ENCODE assay signal across 11 cellular contexts in genomic region chr17:27206447-27206846, GRCh38.
DNase-seq lines count a peak whose midpoint lies in the region; ATAC-seq, FAIRE-seq and TF ChIP-seq lines count a peak whose summit lies in the region.
"Had no signal": no experiment of that assay in that cellular context is flagged by ENCODE, and none has a peak within 500 bp of the region (broad histone marks: within the 10 kb centered on the region; RNA-seq: fewer than 3 reads in every experiment).

No MANE protein-coding gene starts in this region.

- peaks cover 2% of the 10 kb centered on the region for H3K27me3 Mint-ChIP-seq in activated T-cell treated with anti-CD3 and anti-CD28 coated beads, Interleukin-2, amount 50 U/mL, for 24 hours
- H3K27me3 Mint-ChIP-seq: CD4-positive, alpha-beta memory T cell had no signal

- H3K36me3 ChIP-seq in K562 (ENCODE audit: control insufficient read depth, insufficient read depth, low read length): no peaks in the 10 kb centered on the region

- POLR2A ChIA-PET in K562 (lab: Yijun Ruan, JAX): interaction anchor here (0.5 to 0.8 kb wide), 3 partner anchors 46 to 135 kb away, joined by 3 to 4 read pairs (median 3); no protein-coding TSS in a partner anchor

- no peaks in the 10 kb centered on the region for H3K4me1 ChIP-seq in K562 (replicated peaks in 1 of 2; ENCODE audit: control insufficient read depth in 2 of 2, insufficient read depth in 2 of 2, low read length in 2 of 2)

- H3K4me1 Mint-ChIP-seq in activated T-cell treated with anti-CD3 and anti-CD28 coated beads, Interleukin-2, amount 50 U/mL, for 24 hours (ENCODE audit: low read depth): peaks cover 6% of the 10 kb centered on the region
- peaks cover 8% of the 10 kb centered on the region for H3K4me1 Mint-ChIP-seq in stimulated activated effector memory CD8-positive, alpha-beta T cell treated with anti-CD3 and anti-CD28 coated beads, Interleukin-12 subunit alpha, Interleukin-12 subunit beta, amount 100 ng/mL, for 72 hours

- CTCF ChIA-PET in K562 (lab: Yijun Ruan, JAX; ENCODE audit: low intra/inter-chr PET ratio): no interaction called here

- no peaks in the 10 kb centered on the region for H3K79me2 ChIP-seq in K562 (ENCODE audit: control insufficient read depth, insufficient read depth, low read length)

- no peaks in the 10 kb centered on the region for H3K27me3 ChIP-seq in K562 (ENCODE audit: control insufficient read depth in 2 of 2, insufficient read depth in 2 of 2, low read length in 2 of 2)

- peak; percentile 15 for FAIRE-seq in K562 (lab: Jason Lieb, UNC)

- intact Hi-C loops in K562 (cut with micrococcal nuclease): no loop called here

- no peaks in the 10 kb centered on the region for H3K9me3 Mint-ChIP-seq in activated T-cell treated with anti-CD3 and anti-CD28 coated beads, Interleukin-2, amount 50 U/mL, for 24 hours
- no peaks in the 10 kb centered on the region for H3K9me3 Mint-ChIP-seq in stimulated activated effector memory CD8-positive, alpha-beta T cell treated with anti-CD3 and anti-CD28 coated beads, Interleukin-12 subunit alpha, Interleukin-12 subunit beta, amount 100 ng/mL, for 72 hours
- H3K9me3 Mint-ChIP-seq: activated T-helper 2 cell treated with anti-CD3 and anti-CD28 coated beads, Interferon-gamma antibody, Interleukin-2, Interleukin-4, amounts not matched to agents 10 μg/mL and 5 μg/mL and 100 μg/mL, durations not matched to agents 14 hours and 24 hours and 36 hours had no signal

- peak; percentile 25 to 57 (median 53); a peak in 5 of 6 replicates for TF ChIP-seq CTCF in K562 (IDR thresholded peaks at IDR 0.05 in 2 of 3, conservative IDR thresholded peaks at IDR 0.05 in 1 of 3; ENCODE audit: insufficient read depth in 2 of 3, low read depth in 1 of 3, low read length in 3 of 3)

- no peaks in the 10 kb centered on the region for H3K9me1 ChIP-seq in K562 (ENCODE audit: control insufficient read depth, insufficient read depth, low read length)

- H3K4me3 Mint-ChIP-seq in activated T-cell treated with anti-CD3 and anti-CD28 coated beads, Interleukin-2, amount 50 U/mL, for 24 hours: no peak overlapping the region
- H3K4me3 Mint-ChIP-seq in stimulated activated effector memory CD8-positive, alpha-beta T cell treated with anti-CD3 and anti-CD28 coated beads, Interleukin-12 subunit alpha, Interleukin-12 subunit beta, amount 100 ng/mL, for 72 hours: no peak overlapping the region
- H3K4me3 Mint-ChIP-seq: CD4-positive, alpha-beta memory T cell had no signal

- in situ Hi-C loops in K562 (cut with MboI): no loop called here

- H3K9me3 ChIP-seq in K562 (replicated peaks; ENCODE audit: control insufficient read depth, insufficient read depth, low read depth, low read length): no peaks in the 10 kb centered on the region

- H3K27ac ChIP-seq in K562 (ENCODE audit: extremely low read depth, low read depth, low read length): no peak overlapping the region

- no peak overlapping the region for H3K27ac Mint-ChIP-seq in activated T-cell treated with anti-CD3 and anti-CD28 coated beads, Interleukin-2, amount 50 U/mL, for 24 hours
- H3K27ac Mint-ChIP-seq in stimulated activated effector memory CD8-positive, alpha-beta T cell treated with anti-CD3 and anti-CD28 coated beads, Interleukin-12 subunit alpha, Interleukin-12 subunit beta, amount 100 ng/mL, for 72 hours: no peak overlapping the region
- H3K27ac Mint-ChIP-seq: activated T-helper 2 cell treated with anti-CD3 and anti-CD28 coated beads, Interferon-gamma antibody, Interleukin-2, Interleukin-4, amounts not matched to agents 10 μg/mL and 5 μg/mL and 100 μg/mL, durations not matched to agents 14 hours and 24 hours and 36 hours; CD4-positive, alpha-beta memory T cell had no signal

- H3K9ac ChIP-seq in K562 (ENCODE audit: insufficient read depth in 1 of 2, low read depth in 2 of 2, low read length in 2 of 2): no peak overlapping the region

- TF ChIP-seq POLR2A in K562 (conservative IDR thresholded peaks at IDR 0.05): no peak

- no peaks in the 10 kb centered on the region for H4K20me1 ChIP-seq in K562 (replicated peaks; ENCODE audit: control insufficient read depth, insufficient read depth, low read length)

- peak; percentile 23 to 29 for DNase-seq in activated T-cell treated with anti-CD3 and anti-CD28 coated beads, Interleukin-2, amount 50 U/mL, for 48 hours
- DNase-seq in activated T-cell treated with anti-CD3 and anti-CD28 coated beads, Interleukin-2, amount 50 U/mL, for 24 hours: no peak
- DNase-seq in MV-4-11 (lab: John Stamatoyannopoulos, UW) (peak; percentile 61), K562 (ENCODE audit: extremely low read depth in 1 of 4, low spot score in 3 of 4) (peak; percentile 10 to 49 (median 24)), NCI-H1092 treated with DMSO at 0.1 percent for 48 hours (lab: John Stamatoyannopoulos, UW) (no peak)
- DNase-seq in stimulated activated effector memory CD8-positive, alpha-beta T cell treated with anti-CD3 and anti-CD28 coated beads, Interleukin-12 subunit alpha, Interleukin-12 subunit beta, amount 100 ng/mL, for 72 hours (ENCODE audit: low spot score in 2 of 2): no peak
- DNase-seq: CD4-positive, alpha-beta memory T cell; nucleus accumbens had no signal

- no peak for TF ChIP-seq EP300 in K562 (IDR thresholded peaks at IDR 0.05; ENCODE audit: low read length)

- WGBS in K562 (ENCODE audit: insufficient coverage, low coverage, missing lambda C conversion rate): 6% methylated on average over 4 of the region's 4 CpGs

- H2AFZ ChIP-seq in K562 (ENCODE audit: low read depth, low read length): no peak overlapping the region

- H3K36me3 Mint-ChIP-seq in activated T-cell treated with anti-CD3 and anti-CD28 coated beads, Interleukin-2, amount 50 U/mL, for 24 hours (ENCODE audit: low read depth): no peaks in the 10 kb centered on the region
- H3K36me3 Mint-ChIP-seq in stimulated activated effector memory CD8-positive, alpha-beta T cell treated with anti-CD3 and anti-CD28 coated beads, Interleukin-12 subunit alpha, Interleukin-12 subunit beta, amount 100 ng/mL, for 72 hours: no peaks in the 10 kb centered on the region
- H3K36me3 Mint-ChIP-seq: CD4-positive, alpha-beta memory T cell had no signal

- H3K4me2 ChIP-seq in K562 (ENCODE audit: insufficient read depth, low read length): no peak overlapping the region

- no TSS peak for BruUV-seq in K562 (replicated peaks; lab: Mats Ljungman, UMichigan)

- ATAC-seq in K562 (peak; percentile 85), HG03432 (IDR thresholded peaks at IDR 0.05; ENCODE audit: unreplicated experiment) (no peak), HG03108 (IDR thresholded peaks at IDR 0.05; ENCODE audit: unreplicated experiment) (no peak)
- peak; percentile 40 for ATAC-seq in stimulated activated effector memory CD8-positive, alpha-beta T cell treated with anti-CD3 and anti-CD28 coated beads, Interleukin-12 subunit alpha, Interleukin-12 subunit beta, amount 100 ng/mL, for 72 hours

- peak in 1 of 2 experiments; percentile 44; a peak in 2 of 4 replicates for TF ChIP-seq RAD21 in K562 (CRISPR knock-in tag; conservative IDR thresholded peaks at IDR 0.05 in 1 of 2, IDR thresholded peaks at IDR 0.05 in 1 of 2)

- no peak overlapping the region for H3K4me3 ChIP-seq in K562

TF ChIP-seq in K562, 482 proteins besides CTCF, POLR2A, EP300 and RAD21:
- TF ChIP-seq CTCFL (IDR thresholded peaks at IDR 0.05; ENCODE audit: borderline replicate concordance, insufficient read depth, low read depth, low read length, poor library complexity, severe bottlenecking) (peak; percentile 83), ZNF143 (CRISPR knock-in tag; IDR thresholded peaks at IDR 0.05) (no peak)

Comparison
In these comparisons a context has a peak if more than half of its experiments do, and no peak if none do; other contexts are left out.
1. DNase-seq: peak in activated T-cell treated with anti-CD3 and anti-CD28 coated beads, Interleukin-2, amount 50 U/mL, for 48 hours (2 of 2), MV-4-11 (single experiment) and K562 (4 of 4); none in activated T-cell treated with anti-CD3 and anti-CD28 coated beads, Interleukin-2, amount 50 U/mL, for 24 hours (single experiment), stimulated activated effector memory CD8-positive, alpha-beta T cell treated with anti-CD3 and anti-CD28 coated beads, Interleukin-12 subunit alpha, Interleukin-12 subunit beta, amount 100 ng/mL, for 72 hours (0 of 2) and NCI-H1092 treated with DMSO at 0.1 percent for 48 hours (single experiment).
2. ATAC-seq: peak in K562 (single experiment) and stimulated activated effector memory CD8-positive, alpha-beta T cell treated with anti-CD3 and anti-CD28 coated beads, Interleukin-12 subunit alpha, Interleukin-12 subunit beta, amount 100 ng/mL, for 72 hours (single experiment); none in HG03432 (single experiment) and HG03108 (single experiment).